Comparison of ENCODE assay signal across 8 cellular contexts in the genomic region with DNA sequence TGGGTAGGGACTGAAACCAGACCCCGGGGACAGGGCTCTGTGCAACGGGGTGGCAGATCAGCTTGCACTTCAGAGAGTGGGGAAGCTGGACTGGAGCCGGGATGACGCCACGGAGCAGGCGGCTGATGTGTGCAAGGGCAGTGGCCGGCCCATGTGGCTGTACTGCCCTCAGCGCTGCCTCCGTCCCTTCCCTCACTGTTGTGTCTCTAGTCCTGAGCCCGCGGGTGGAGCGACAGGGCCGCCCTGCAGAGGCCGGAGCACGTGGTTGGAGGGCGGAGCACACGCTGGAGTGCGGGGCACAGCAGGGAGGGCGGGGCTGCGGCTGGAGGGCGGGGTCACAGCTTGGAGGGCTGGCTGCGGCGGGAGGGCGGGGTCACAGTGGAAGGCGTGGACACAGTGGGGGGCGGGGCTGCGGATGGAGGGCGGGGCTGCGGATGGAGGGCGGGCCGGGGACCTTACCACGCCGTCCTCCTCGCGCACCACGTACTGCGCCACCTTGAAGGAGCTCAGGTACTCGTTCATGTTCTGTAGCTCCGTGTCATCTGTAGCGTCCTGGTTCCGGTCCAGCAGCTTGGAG. TPM values are rescaled to one million over a fixed set of nuclear protein-coding genes. Genes with fewer than 3 reads are reported as not detected.
DNase-seq lines count a peak whose midpoint lies in the region; ATAC-seq and TF ChIP-seq lines count a peak whose summit lies in the region.

No MANE protein-coding gene starts in this region.

- H3K4me3 Mint-ChIP-seq in activated B cell treated with CpG ODN at 0.5 μM for 24 hours: no peak overlapping the region

- H3K27ac Mint-ChIP-seq in activated B cell treated with CpG ODN at 0.5 μM for 24 hours: no peak overlapping the region

- H3K4me2 ChIP-seq in KMS-11: peak overlapping the region; percentile 67

- peaks cover 4% of the 10 kb centered on the region for H3K4me1 Mint-ChIP-seq in activated B cell treated with CpG ODN at 0.5 μM for 24 hours

- H4K20me1 ChIP-seq in KMS-11 (ENCODE audit: insufficient read depth): no peaks in the 10 kb centered on the region

- H2AFZ ChIP-seq in KMS-11 (ENCODE audit: low read depth): peak overlapping the region; percentile 93

- no peak for TF ChIP-seq CTCF in KMS-11 (conservative IDR thresholded peaks at IDR 0.05; ENCODE audit: low read depth, low read length)
- no peak for TF ChIP-seq CTCF in activated B cell treated with CpG ODN at 0.5 μM for 24 hours (IDR thresholded peaks at IDR 0.05)
- no peak for TF ChIP-seq CTCF in cardiac fibroblast (IDR thresholded peaks at IDR 0.05; ENCODE audit: low read depth, low read length)

- H3K4me1 ChIP-seq in KMS-11 (ENCODE audit: low read depth, poor library complexity, severe bottlenecking): peaks cover 5% of the 10 kb centered on the region

- H3K9me3 Mint-ChIP-seq in activated B cell treated with CpG ODN at 0.5 μM for 24 hours: peaks cover 8% of the 10 kb centered on the region

- no peak overlapping the region for H3K4me3 ChIP-seq in KMS-11 (IDR thresholded peaks at IDR 0.05; ENCODE audit: insufficient read depth, low read depth, low read length)
- H3K4me3 ChIP-seq in cardiac fibroblast (replicated peaks in 1 of 2; ENCODE audit: low read depth in 2 of 2, low read length in 2 of 2): no peak overlapping the region

- intact Hi-C loops in activated B cell treated with CpG ODN at 0.5 μM for 24 hours (cut with micrococcal nuclease): no loop called here

- peaks cover 2% of the 10 kb centered on the region for H3K27me3 Mint-ChIP-seq in activated B cell treated with CpG ODN at 0.5 μM for 24 hours

- H3K9ac ChIP-seq in KMS-11: peak overlapping the region; percentile 30; the same call in 1 of the 2 replicates

- CTCF ChIA-PET in activated B cell treated with CpG ODN at 0.5 μM for 24 hours (lab: Charles Lee): no interaction called here

- no peak overlapping the region for H3K27ac ChIP-seq in KMS-11

- H3K36me3 Mint-ChIP-seq in activated B cell treated with CpG ODN at 0.5 μM for 24 hours (ENCODE audit: low read depth): no peaks in the 10 kb centered on the region

- no peaks in the 10 kb centered on the region for H3K36me3 ChIP-seq in KMS-11 (ENCODE audit: insufficient read depth)

- ATAC-seq in activated B cell treated with CpG ODN at 0.5 μM for 24 hours (ENCODE audit: low read depth) (peak; percentile 92), left lobe of liver (peak; percentile 75)

- POLR2A ChIA-PET in activated B cell treated with CpG ODN at 0.5 μM for 24 hours (lab: Charles Lee): no interaction called here

- DNase-seq in AG08396 (ENCODE audit: low spot score) (peak; percentile 86), activated B cell treated with CpG ODN at 0.5 μM for 24 hours (peak; percentile 35), cardiac fibroblast (ENCODE audit: low read depth in 2 of 2) (peak; percentile 52 to 59), left lobe of liver (ENCODE audit: low spot score) (no peak), SIG-M5 treated with dmso at 0.1 percent for 504 hours (lab: John Stamatoyannopoulos, UW; ENCODE audit: unreplicated experiment) (no peak), GM19238 (ENCODE audit: insufficient read length, low spot score) (no peak)
- DNase-seq in stimulated activated CD4-positive, alpha-beta T cell treated with anti-CD3 and anti-CD28 coated beads, TNF-alpha, amount 100 ng/mL, for 4 hours (ENCODE audit: low read depth in 3 of 3): peak; percentile 46 to 59 (median 49)

- peaks cover 73% of the 10 kb centered on the region for H3K27me3 ChIP-seq in KMS-11 (ENCODE audit: insufficient read depth, low read depth)

- H3K79me2 ChIP-seq in KMS-11 (ENCODE audit: insufficient read depth, low read depth): no peaks in the 10 kb centered on the region

RNA-seq across cellular contexts. Expression of a gene that starts 52.4 kb away (rescaled TPM):
- total RNA-seq in activated B cell treated with CpG ODN at 0.5 μM for 24 hours: 0.31 and 0.49 TPM in 2 replicates
- 0.08 TPM for total RNA-seq in left lobe of liver

Comparison
In these comparisons a context has a peak if more than half of its experiments do, and no peak if none do; other contexts are left out.
1. DNase-seq: peak in AG08396 (single experiment), activated B cell treated with CpG ODN at 0.5 μM for 24 hours (single experiment), cardiac fibroblast (2 of 2) and stimulated activated CD4-positive, alpha-beta T cell treated with anti-CD3 and anti-CD28 coated beads, TNF-alpha, amount 100 ng/mL, for 4 hours (3 of 3); none in left lobe of liver (single experiment), SIG-M5 treated with dmso at 0.1 percent for 504 hours (single experiment) and GM19238 (single experiment).